ENCODE assay signal across 9 cellular contexts in genomic region chr12:81797100-81797499, GRCh38. TPM values are rescaled to one million over a fixed set of nuclear protein-coding genes. Genes with fewer than 3 reads are reported as not detected.
DNase-seq lines count a peak whose midpoint lies in the region; ATAC-seq and TF ChIP-seq lines count a peak whose summit lies in the region.
"Had no signal": no experiment of that assay in that cellular context is flagged by ENCODE, and none has a peak within 500 bp of the region (broad histone marks: within the 10 kb centered on the region; RNA-seq: fewer than 3 reads in every experiment).

No MANE protein-coding gene starts in this region.

- H3K27ac ChIP-seq in HCT116 (ENCODE audit: low read depth, low read length) (no peak overlapping the region), Panc1 (ENCODE audit: low read length) (no peak overlapping the region), testis (no peak overlapping the region)

- RAD21 ChIA-PET in HCT116 (lab: Charles Lee; ENCODE audit: low non-redundant PET in 1 of 2, low total read pairs in 2 of 2, uncharacterized antibody in 2 of 2, unreplicated experiment in 2 of 2) = no interaction called here

- TF ChIP-seq CTCF in HCT116 (IDR thresholded peaks at IDR 0.05 in 2 of 3, conservative IDR thresholded peaks at IDR 0.05 in 1 of 3; ENCODE audit: borderline replicate concordance in 1 of 3, insufficient read depth in 1 of 3, low read depth in 2 of 3, low read length in 2 of 3) = peak; percentile 4 to 71 (median 50); a peak in 4 of 6 replicates
- peak; percentile 39; the same call in 1 of the 2 replicates for TF ChIP-seq CTCF in Panc1 (IDR thresholded peaks at IDR 0.05)
- peak in 1 of 3 experiments; percentile 55 for TF ChIP-seq CTCF in testis (IDR thresholded peaks at IDR 0.05)

- H4K20me1 ChIP-seq in HCT116 (ENCODE audit: insufficient read depth) = no peaks in the 10 kb centered on the region

- H3K9me3 ChIP-seq in HCT116 (ENCODE audit: control insufficient read depth in 1 of 2, insufficient read depth in 1 of 2, low read depth in 1 of 2, low read length in 2 of 2) (no peaks in the 10 kb centered on the region), Panc1 (ENCODE audit: control insufficient read depth, insufficient read depth, low read depth, low read length) (no peaks in the 10 kb centered on the region), testis (no peaks in the 10 kb centered on the region)

- H3K4me3 ChIP-seq in HCT116 (replicated peaks in 1 of 2; ENCODE audit: low read depth in 1 of 2, low read length in 2 of 2) (no peak overlapping the region), Panc1 (ENCODE audit: low read depth in 2 of 2, low read length in 2 of 2) (no peak overlapping the region), testis (no peak overlapping the region)

- no peak overlapping the region for H3K9ac ChIP-seq in HCT116 (ENCODE audit: low read length)

- H3K4me2 ChIP-seq in HCT116 (ENCODE audit: low read length) = no peak overlapping the region

- no peak overlapping the region for H2AFZ ChIP-seq in HCT116 (ENCODE audit: low read depth, low read length, poor library complexity, severe bottlenecking)

- POLR2A ChIA-PET in HCT116 (lab: Charles Lee) (no interaction called here), Panc1 (lab: Charles Lee) (no interaction called here)

- TF ChIP-seq RAD21 in HCT116 (IDR thresholded peaks at IDR 0.05; ENCODE audit: low read depth) = peak; percentile 39; the same call in 1 of the 2 replicates

- in situ Hi-C loops in Panc1 (cut with HindIII; ENCODE audit: low pct_unique_long_range_greater_than_20kb, low sequenced_read_pairs) = no loop called here

- 51 to 65% methylated on average over 3 of the region's 3 CpGs for WGBS in testis, 2 donors

- intact Hi-C loops in HCT116 (cut with micrococcal nuclease) (loop anchor here (10.0 kb wide), 1 partner anchor 152 kb away; no protein-coding TSS in a partner anchor), Panc1 (cut with micrococcal nuclease; ENCODE audit: unreplicated experiment) (no loop called here), testis (cut with DNase I; ENCODE audit: low total_unique reads) (no loop called here)

- TF ChIP-seq POLR2A in HCT116 (IDR thresholded peaks at IDR 0.05; ENCODE audit: borderline replicate concordance, extremely low read depth, insufficient read depth, insufficient read length) (no peak), testis (IDR thresholded peaks at IDR 0.05) (no peak)

- BruUV-seq in HCT116 (replicated peaks; lab: Mats Ljungman, UMichigan) (no TSS peak), Panc1 (replicated peaks; lab: Mats Ljungman, UMichigan) (no TSS peak)

- no peaks in the 10 kb centered on the region for H3K27me3 ChIP-seq in HCT116 (ENCODE audit: insufficient read depth, low read length)
- H3K27me3 ChIP-seq in Panc1 (ENCODE audit: control insufficient read depth, insufficient read depth, low read length) = no peaks in the 10 kb centered on the region
- H3K27me3 ChIP-seq in testis = peaks cover 3% of the 10 kb centered on the region

- DNase-seq in ELR (ENCODE audit: low read depth) (peak; percentile 15), HCT116 (ENCODE audit: low read depth, low spot score) (peak; percentile 24), Panc1 (ENCODE audit: low read depth, low spot score) (no peak), iris pigment epithelial cell (ENCODE audit: low read depth) (peak; percentile 20), C1 segment of cervical spinal cord (lab: John Stamatoyannopoulos, UW) (no peak), pons (ENCODE audit: low spot score) (no peak), GDM1 (lab: John Stamatoyannopoulos, UW) (no peak), testis (no peak)
- DNase-seq: kidney glomerular epithelial cell had no signal

- ATAC-seq in HCT116 (peak; percentile 73), Panc1 (no peak)

- no peaks in the 10 kb centered on the region for H3K36me3 ChIP-seq in HCT116 (ENCODE audit: control insufficient read depth in 1 of 2, insufficient read depth in 2 of 2, low read length in 2 of 2)
- no peaks in the 10 kb centered on the region for H3K36me3 ChIP-seq in Panc1 (ENCODE audit: control insufficient read depth, insufficient read depth, low read length)
- no peaks in the 10 kb centered on the region for H3K36me3 ChIP-seq in testis (ENCODE audit: low read depth, missing control alignments)

- no peaks in the 10 kb centered on the region for H3K79me2 ChIP-seq in HCT116 (ENCODE audit: insufficient read depth, low read length)

- H3K4me1 ChIP-seq in HCT116 (ENCODE audit: control insufficient read depth in 1 of 2, insufficient read depth in 2 of 2, low read length in 2 of 2) = no peaks in the 10 kb centered on the region
- no peaks in the 10 kb centered on the region for H3K4me1 ChIP-seq in Panc1 (ENCODE audit: control insufficient read depth, insufficient read depth, low read length)
- no peaks in the 10 kb centered on the region for H3K4me1 ChIP-seq in testis

- CTCF ChIA-PET in HCT116 (lab: Charles Lee) = no interaction called here
- CTCF ChIA-PET in Panc1 (lab: Charles Lee) = no interaction called here

- no peaks in the 10 kb centered on the region for H3K9me2 ChIP-seq in HCT116 (ENCODE audit: insufficient read depth)

TF ChIP-seq in HCT116, 20 proteins besides CTCF, POLR2A, EP300 and RAD21:
- TF ChIP-seq SRF (IDR thresholded peaks at IDR 0.05; ENCODE audit: low read depth) (no peak), JUND (IDR thresholded peaks at IDR 0.05) (no peak), CBX3 (IDR thresholded peaks at IDR 0.05; ENCODE audit: low read depth) (no peak), ZNF274 (IDR thresholded peaks at IDR 0.05; ENCODE audit: low read depth, low read length) (no peak), MAX (IDR thresholded peaks at IDR 0.05) (no peak), ZBTB33 (IDR thresholded peaks at IDR 0.05; ENCODE audit: extremely low read depth, insufficient replicate concordance, low read length) (no peak), EZH2 (IDR thresholded peaks at IDR 0.05) (no peak), ATF3 (IDR thresholded peaks at IDR 0.05) (no peak), ZFX (IDR thresholded peaks at IDR 0.05) (no peak), FOSL1 (IDR thresholded peaks at IDR 0.05; ENCODE audit: low read depth) (no peak), POLR2AphosphoS5 (IDR thresholded peaks at IDR 0.05; ENCODE audit: low read depth, low read length) (no peak), EZH2phosphoT487 (IDR thresholded peaks at IDR 0.05; ENCODE audit: borderline replicate concordance) (no peak)

RNA-seq across cellular contexts. Expression of gene PPFIA2, which starts 38.0 kb away (rescaled TPM):
- not detected for total RNA-seq in HCT116 (2021; ENCODE audit: unreplicated experiment)
- not detected in 2 replicates for polyA plus RNA-seq in HCT116 (2012)
- total RNA-seq in Panc1 (2021; ENCODE audit: unreplicated experiment) = not detected
- polyA plus RNA-seq in Panc1 (2012; ENCODE audit: insufficient read length) = not detected
- total RNA-seq in testis = 10 to 100 TPM; 10.5 to 18.3 TPM
- 22.1 TPM for polyA plus RNA-seq in testis (ENCODE audit: insufficient read depth, low read depth, low replicate concordance)

Comparison
In these comparisons a context has a peak if more than half of its experiments do, and no peak if none do; other contexts are left out.
1. DNase-seq: peak in ELR (single experiment), HCT116 (single experiment) and iris pigment epithelial cell (single experiment); none in Panc1 (single experiment), C1 segment of cervical spinal cord (0 of 14), pons (single experiment), GDM1 (single experiment) and testis (single experiment).
2. RNA of gene PPFIA2, which starts 38.0 kb away (total RNA-seq): 10.5 to 18.3 TPM in testis; not detected in Panc1 (single experiment) and not detected in HCT116 (single experiment); every median in the first group is over 10 times any median in the second.